In genomic region chr19:15304140-15304705, GRCh38 we compare ENCODE assay signal across 1 cellular context.
A peak's percentile ranks its signal among the peaks of the same experiment; 100 is the strongest.
TF ChIP-seq lines count a peak whose summit lies in the region.

No MANE protein-coding gene starts in this region.

TF ChIP-seq in HepG2, 621 proteins besides CTCF, POLR2A, EP300 and RAD21 (continued from another document):
- TF ChIP-seq RNF219 (CRISPR knock-in tag; IDR thresholded peaks at IDR 0.05) (no peak), GATA4 (IDR thresholded peaks at IDR 0.05; ENCODE audit: borderline replicate concordance, low read depth) (no peak), CBX1 (IDR thresholded peaks at IDR 0.05; ENCODE audit: low read depth) (no peak), SIN3B (IDR thresholded peaks at IDR 0.05; ENCODE audit: low read length) (no peak), SSRP1 (CRISPR knock-in tag; IDR thresholded peaks at IDR 0.05) (0 out of 2 replicates have a peak, but pooled peaks have one; percentile 5), BCL6 (CRISPR knock-in tag; IDR thresholded peaks at IDR 0.05) (0 out of 2 replicates have a peak, but pooled peaks have one; percentile 41), NKX3-1 (CRISPR knock-in tag; IDR thresholded peaks at IDR 0.05) (no peak), SAP130 (CRISPR knock-in tag; IDR thresholded peaks at IDR 0.05; ENCODE audit: low read depth) (peak; percentile 34; the same call in 1 of the 2 replicates)
